1 cellular context compared by ENCODE assay signal in genomic region chr6:153131037-153131981, GRCh38.
TF ChIP-seq lines count a peak whose summit lies in the region.

A gene with protein sequence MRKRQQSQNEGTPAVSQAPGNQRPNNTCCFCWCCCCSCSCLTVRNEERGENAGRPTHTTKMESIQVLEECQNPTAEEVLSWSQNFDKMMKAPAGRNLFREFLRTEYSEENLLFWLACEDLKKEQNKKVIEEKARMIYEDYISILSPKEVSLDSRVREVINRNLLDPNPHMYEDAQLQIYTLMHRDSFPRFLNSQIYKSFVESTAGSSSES (minus strand): TSS chr6:153131282. CDS start chr6:153044018, 87,264 bp downstream.

TF ChIP-seq in H1, 55 proteins besides CTCF, POLR2A, EP300 and RAD21 (continued from another document):
- TF ChIP-seq, protein P1, sequence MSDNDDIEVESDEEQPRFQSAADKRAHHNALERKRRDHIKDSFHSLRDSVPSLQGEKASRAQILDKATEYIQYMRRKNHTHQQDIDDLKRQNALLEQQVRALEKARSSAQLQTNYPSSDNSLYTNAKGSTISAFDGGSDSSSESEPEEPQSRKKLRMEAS (IDR thresholded peaks at IDR 0.05) = 0 out of 2 replicates have a peak, but pooled peaks have one; percentile 20
- no peak for TF ChIP-seq POLR2AphosphoS5 (IDR thresholded peaks at IDR 0.05; ENCODE audit: low read depth, low read length)
- TF ChIP-seq NRF1 (IDR thresholded peaks at IDR 0.05; ENCODE audit: low read depth, low read length) = peak; percentile 41
- peak; percentile 34; the same call in 1 of the 2 replicates for TF ChIP-seq KDM1A (IDR thresholded peaks at IDR 0.05; ENCODE audit: borderline replicate concordance, low read length)
- TF ChIP-seq PHF8 (conservative IDR thresholded peaks at IDR 0.05; ENCODE audit: low read depth, low read length) = peak; percentile 22
- TF ChIP-seq SIRT6 (IDR thresholded peaks at IDR 0.05; ENCODE audit: low read length) = no peak
- TF ChIP-seq CBX8 (IDR thresholded peaks at IDR 0.05; ENCODE audit: borderline replicate concordance, low read depth, low read length) = no peak
- TF ChIP-seq RNF2 (IDR thresholded peaks at IDR 0.05; ENCODE audit: borderline replicate concordance, low read depth, low read length, missing control alignments, poor library complexity, severe bottlenecking) = no peak
- 0 out of 2 replicates have a peak, but pooled peaks have one; percentile 9 for TF ChIP-seq TAF1 (IDR thresholded peaks at IDR 0.05; ENCODE audit: low read depth, low read length)
- TF ChIP-seq HDAC2 (IDR thresholded peaks at IDR 0.05; ENCODE audit: borderline replicate concordance in 1 of 2, low read depth in 2 of 2, low read length in 2 of 2) = 0 out of 4 replicates have a peak, but pooled peaks have one; percentile 27 to 39
